In the genomic region with DNA sequence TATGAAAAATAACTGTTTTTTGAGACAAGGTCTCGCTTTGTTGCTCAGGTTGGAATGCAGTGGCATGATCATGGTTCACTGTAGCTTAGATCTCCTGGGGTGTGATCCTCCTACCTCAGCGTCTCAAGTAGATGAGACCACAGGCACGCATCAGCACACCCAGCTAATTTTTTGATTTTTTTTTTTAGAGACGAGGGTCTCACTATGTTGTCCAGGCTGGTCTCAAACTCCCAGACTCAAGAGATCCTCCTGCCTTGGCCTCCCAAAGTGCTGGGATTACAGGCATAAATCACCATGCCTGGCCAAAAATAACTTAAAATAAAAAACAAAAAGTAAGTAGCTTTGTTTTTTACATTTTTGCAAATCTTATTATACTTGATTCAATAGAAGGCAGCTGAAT, we compare ENCODE assay signal across 19 cellular contexts.
"Had no signal": no experiment of that assay in that cellular context is flagged by ENCODE, and none has a peak within 500 bp of the region (broad histone marks: within the 10 kb centered on the region; RNA-seq: fewer than 3 reads in every experiment).

No MANE protein-coding gene starts in this region.

- H3K36me3 ChIP-seq: left lung, thoracic aorta, upper lobe of right lung had no signal

- H3K9me3 ChIP-seq: body of pancreas, left lung, spleen, thoracic aorta, upper lobe of right lung had no signal

- H3K27me3 ChIP-seq: body of pancreas, dorsolateral prefrontal cortex, left lung, neural progenitor cell, spleen, upper lobe of right lung had no signal

- H3K27ac ChIP-seq: body of pancreas, dorsolateral prefrontal cortex, left lung, neural progenitor cell, spleen, upper lobe of right lung had no signal

- FAIRE-seq: colon, kidney had no signal

- DNase-seq: activated CD4-positive, alpha-beta T cell treated with anti-CD3 and anti-CD28 coated beads, Interleukin-2, amount 10 ng/mL, durations not matched to agents 7 days and 5 days; activated CD8-positive, alpha-beta memory T cell treated with anti-CD3 and anti-CD28 coated beads, Interleukin-2, amount 50 U/mL, for 4 hours; activated naive CD4-positive, alpha-beta T cell treated with anti-CD3 and anti-CD28 coated beads for 36 hours; activated T-cell treated with anti-CD3 and anti-CD28 coated beads, Interleukin-2, amount 50 U/mL, for 4 hours; body of pancreas; central memory CD4-positive, alpha-beta T cell; dorsolateral prefrontal cortex; foreskin fibroblast; glutamatergic neuron; kidney; left lung; spleen; stimulated activated CD4-positive, alpha-beta T cell treated with anti-CD3 and anti-CD28 coated beads, Interleukin-4, amount 100 ng/mL, for 4 hours; stimulated activated naive B cell treated with anti-CD40 and anti-IgM and Interleukin-4, amounts not matched to agents 10 μg/mL and 1 μg/mL and 100 μg/mL, for 72 hours; upper lobe of right lung had no signal

- H3K4me3 ChIP-seq: body of pancreas, dorsolateral prefrontal cortex, left lung, neural progenitor cell, spleen, thoracic aorta, upper lobe of right lung had no signal

- H3K4me2 ChIP-seq: neural progenitor cell had no signal

- H3K9ac ChIP-seq: neural progenitor cell had no signal

- ATAC-seq: activated T-cell treated with anti-CD3 and anti-CD28 coated beads, Interleukin-2, amount 50 U/mL, for 4 hours; body of pancreas; left lung; sciatic nerve; stimulated activated naive B cell treated with anti-CD40 and anti-IgM and Interleukin-4, amounts not matched to agents 10 μg/mL and 1 μg/mL and 100 μg/mL, for 72 hours; upper lobe of right lung had no signal

- H2AFZ ChIP-seq: neural progenitor cell had no signal
